In genomic region chr4:105472871-105473339, GRCh38 we compare ENCODE assay signal across 8 cellular contexts. TPM values are rescaled to one million over a fixed set of nuclear protein-coding genes. Genes with fewer than 3 reads are reported as not detected.
DNase-seq lines count a peak whose midpoint lies in the region; ATAC-seq and TF ChIP-seq lines count a peak whose summit lies in the region.

No MANE protein-coding gene starts in this region.

- H3K27ac ChIP-seq in left ventricle myocardium inferior (replicated peaks): peak overlapping the region; percentile 99

- H3K36me3 Mint-ChIP-seq in activated CD4-positive, alpha-beta memory T cell treated with anti-CD3 and anti-CD28 coated beads, Interleukin-2, amount 10 ng/mL, durations not matched to agents 7 days and 5 days (ENCODE audit: low read depth): peaks cover 14% of the 10 kb centered on the region

- no peak for DNase-seq in activated CD4-positive, alpha-beta memory T cell treated with anti-CD3 and anti-CD28 coated beads, Interleukin-2, amount 10 ng/mL, durations not matched to agents 7 days and 5 days
- DNase-seq in left ventricle myocardium inferior (no peak), posterior vena cava (ENCODE audit: low spot score) (no peak)

- H3K4me3 ChIP-seq in left ventricle myocardium inferior: peak overlapping the region; percentile 98
- peak overlapping the region; percentile 94 for H3K4me3 ChIP-seq in skeletal muscle satellite cell (ENCODE audit: low read length)

- H3K4me2 ChIP-seq in skeletal muscle satellite cell (ENCODE audit: low read length): peak overlapping the region; percentile 96

- H3K27me3 ChIP-seq in left ventricle myocardium inferior (ENCODE audit: low read depth) (no peaks in the 10 kb centered on the region), skeletal muscle satellite cell (ENCODE audit: control insufficient read depth, insufficient read depth, low read length) (no peaks in the 10 kb centered on the region)

- H3K27ac Mint-ChIP-seq in activated CD4-positive, alpha-beta memory T cell treated with anti-CD3 and anti-CD28 coated beads, Interleukin-2, amount 10 ng/mL, durations not matched to agents 7 days and 5 days: peak overlapping the region; percentile 93

- peaks cover 28% of the 10 kb centered on the region for H3K4me1 Mint-ChIP-seq in activated CD4-positive, alpha-beta memory T cell treated with anti-CD3 and anti-CD28 coated beads, Interleukin-2, amount 10 ng/mL, durations not matched to agents 7 days and 5 days

- peaks cover 7% of the 10 kb centered on the region for H3K27me3 Mint-ChIP-seq in activated CD4-positive, alpha-beta memory T cell treated with anti-CD3 and anti-CD28 coated beads, Interleukin-2, amount 10 ng/mL, durations not matched to agents 7 days and 5 days

- ATAC-seq in GM18861 (IDR thresholded peaks at IDR 0.05; ENCODE audit: unreplicated experiment) (peak; percentile 15), HG02973 (IDR thresholded peaks at IDR 0.05; ENCODE audit: unreplicated experiment) (peak; percentile 22), HG03354 (IDR thresholded peaks at IDR 0.05; ENCODE audit: poor library complexity, severe bottlenecking, unreplicated experiment) (no peak), GM21529 (IDR thresholded peaks at IDR 0.05; ENCODE audit: unreplicated experiment) (no peak)

- H3K4me1 ChIP-seq in left ventricle myocardium inferior (peaks cover 65% of the 10 kb centered on the region), skeletal muscle satellite cell (ENCODE audit: control insufficient read depth, insufficient read depth, low read length) (peaks cover 23% of the 10 kb centered on the region)

- peak overlapping the region; percentile 97 for H3K9ac ChIP-seq in skeletal muscle satellite cell (ENCODE audit: low read depth, low read length)

- H3K4me3 Mint-ChIP-seq in activated CD4-positive, alpha-beta memory T cell treated with anti-CD3 and anti-CD28 coated beads, Interleukin-2, amount 10 ng/mL, durations not matched to agents 7 days and 5 days: peak overlapping the region; percentile 97

- intact Hi-C loops in left ventricle myocardium inferior (cut with micrococcal nuclease): no loop called here
- intact Hi-C loops in posterior vena cava (cut with DNase I): loop anchor here in 1 of 2 donors (5.0 kb wide), 1 partner anchor 326 kb away; the partner anchor contains the start of gene TET2

- H3K9me3 ChIP-seq in left ventricle myocardium inferior (replicated peaks) (no peaks in the 10 kb centered on the region), skeletal muscle satellite cell (replicated peaks; ENCODE audit: low read length) (no peaks in the 10 kb centered on the region)

- no peak for TF ChIP-seq CTCF in left ventricle myocardium inferior (IDR thresholded peaks at IDR 0.05; ENCODE audit: borderline replicate concordance)

- no peaks in the 10 kb centered on the region for H3K9me3 Mint-ChIP-seq in activated CD4-positive, alpha-beta memory T cell treated with anti-CD3 and anti-CD28 coated beads, Interleukin-2, amount 10 ng/mL, durations not matched to agents 7 days and 5 days

- CTCF ChIA-PET in activated CD4-positive, alpha-beta memory T cell treated with anti-CD3 and anti-CD28 coated beads, Interleukin-2, amount 10 ng/mL, durations not matched to agents 7 days and 5 days (lab: Charles Lee): interaction anchor here (0.9 to 2.9 kb wide), 18 partner anchors 9 to 612 kb away, joined by 3 to 22 read pairs (median 6); partner anchors contain the start of gene TET2

- POLR2A ChIA-PET in activated CD4-positive, alpha-beta memory T cell treated with anti-CD3 and anti-CD28 coated beads, Interleukin-2, amount 10 ng/mL, durations not matched to agents 7 days and 5 days (lab: Charles Lee): interaction anchor here (0.8 to 2.5 kb wide), 13 partner anchors 10 to 594 kb away, joined by 3 to 44 read pairs (median 9); partner anchors contain the start of genes GSTCD, INTS12 and TET2

- H3K36me3 ChIP-seq in left ventricle myocardium inferior (no peaks in the 10 kb centered on the region), skeletal muscle satellite cell (ENCODE audit: insufficient read depth, low read length) (no peaks in the 10 kb centered on the region)

RNA-seq across cellular contexts. Expression of gene PPA2, which starts 1.0 kb away (rescaled TPM):
- total RNA-seq in activated CD4-positive, alpha-beta memory T cell treated with anti-CD3 and anti-CD28 coated beads, Interleukin-2, amount 10 ng/mL, durations not matched to agents 7 days and 5 days: 10 to 100 TPM; 54.6 to 61.0 TPM
- total RNA-seq in left ventricle myocardium inferior: 83.7 TPM
- 65.5 and 88.2 TPM in 2 replicates for total RNA-seq in skeletal muscle satellite cell (2012; rRNA removed)
- total RNA-seq in posterior vena cava: 10 to 100 TPM; 67.2 to 91.3 TPM

Comparison
In these comparisons a context has a peak if more than half of its experiments do, and no peak if none do; other contexts are left out.
1. ATAC-seq: peak in GM18861 (single experiment) and HG02973 (single experiment); none in HG03354 (single experiment) and GM21529 (single experiment).